In genomic region chr11:45662665-45663485, GRCh38 we compare ENCODE assay signal across 10 cellular contexts. TPM values are rescaled to one million over a fixed set of nuclear protein-coding genes. Genes with fewer than 3 reads are reported as not detected.
DNase-seq lines count a peak whose midpoint lies in the region; FAIRE-seq and TF ChIP-seq lines count a peak whose summit lies in the region.
"Had no signal": no experiment of that assay in that cellular context is flagged by ENCODE, and none has a peak within 500 bp of the region (broad histone marks: within the 10 kb centered on the region; RNA-seq: fewer than 3 reads in every experiment).

No MANE protein-coding gene starts in this region.

- no peak overlapping the region for H3K4me3 Mint-ChIP-seq in activated T-cell treated with anti-CD3 and anti-CD28 coated beads, Interleukin-2, amount 50 U/mL, for 24 hours
- H3K4me3 Mint-ChIP-seq in stimulated activated naive CD8-positive, alpha-beta T cell treated with anti-CD3 and anti-CD28 coated beads, Interleukin-15, Interleukin-2, amounts not matched to agents 100 ng/mL and 50 ng/mL, for 24 hours = peak overlapping the region; percentile 19
- H3K4me3 Mint-ChIP-seq in Caco-2 (ENCODE audit: unreplicated experiment) = no peak overlapping the region
- H3K4me3 Mint-ChIP-seq: T-helper 1 cell treated with Interleukin-12 subunit alpha and Interleukin-12 subunit beta and Interleukin-4 antibody, amounts not matched to agents 30 μg/mL and 1 μg/mL, for 36 hours had no signal

- intact Hi-C loops in Caco-2 (cut with micrococcal nuclease; ENCODE audit: unreplicated experiment) = loop anchor here (1.0 kb wide), 1 partner anchor 20 kb away; no protein-coding TSS in a partner anchor

- BruUV-seq in Caco-2 (replicated peaks; lab: Mats Ljungman, UMichigan) = no TSS peak

- H3K27ac Mint-ChIP-seq in activated T-cell treated with anti-CD3 and anti-CD28 coated beads, Interleukin-2, amount 50 U/mL, for 24 hours = no peak overlapping the region
- peak overlapping the region; percentile 83 for H3K27ac Mint-ChIP-seq in stimulated activated naive CD8-positive, alpha-beta T cell treated with anti-CD3 and anti-CD28 coated beads, Interleukin-15, Interleukin-2, amounts not matched to agents 100 ng/mL and 50 ng/mL, for 24 hours
- no peak overlapping the region for H3K27ac Mint-ChIP-seq in Caco-2 (ENCODE audit: unreplicated experiment)
- H3K27ac Mint-ChIP-seq: T-helper 1 cell treated with Interleukin-12 subunit alpha and Interleukin-12 subunit beta and Interleukin-4 antibody, amounts not matched to agents 30 μg/mL and 1 μg/mL, for 36 hours had no signal

- H3K9me3 ChIP-seq in Caco-2 = no peaks in the 10 kb centered on the region

- peaks cover 19% of the 10 kb centered on the region for H3K27me3 ChIP-seq in Caco-2 (replicated peaks; ENCODE audit: control insufficient read depth, insufficient read depth, low read length)

- H3K27me3 Mint-ChIP-seq in activated T-cell treated with anti-CD3 and anti-CD28 coated beads, Interleukin-2, amount 50 U/mL, for 24 hours = peaks cover 82% of the 10 kb centered on the region
- peaks cover 48% of the 10 kb centered on the region for H3K27me3 Mint-ChIP-seq in stimulated activated naive CD8-positive, alpha-beta T cell treated with anti-CD3 and anti-CD28 coated beads, Interleukin-15, Interleukin-2, amounts not matched to agents 100 ng/mL and 50 ng/mL, for 24 hours
- peaks cover 45% of the 10 kb centered on the region for H3K27me3 Mint-ChIP-seq in Caco-2 (ENCODE audit: insufficient read depth, unreplicated experiment)

- H3K4me1 ChIP-seq in Caco-2 = peaks cover 8% of the 10 kb centered on the region

- POLR2A ChIA-PET in Caco-2 (lab: Charles Lee) = no interaction called here

- no peaks in the 10 kb centered on the region for H3K36me3 ChIP-seq in Caco-2 (ENCODE audit: control insufficient read depth, insufficient read depth, low read length)

- TF ChIP-seq CTCF in Caco-2 (IDR thresholded peaks at IDR 0.05; ENCODE audit: insufficient read depth in 1 of 2, low read depth in 1 of 2, low read length in 1 of 2, severe bottlenecking in 1 of 2, unreplicated experiment in 1 of 2) = no peak

- peaks cover 9% of the 10 kb centered on the region for H3K4me1 Mint-ChIP-seq in activated T-cell treated with anti-CD3 and anti-CD28 coated beads, Interleukin-2, amount 50 U/mL, for 24 hours (ENCODE audit: low read depth)
- peaks cover 20% of the 10 kb centered on the region for H3K4me1 Mint-ChIP-seq in stimulated activated naive CD8-positive, alpha-beta T cell treated with anti-CD3 and anti-CD28 coated beads, Interleukin-15, Interleukin-2, amounts not matched to agents 100 ng/mL and 50 ng/mL, for 24 hours (ENCODE audit: low read depth)
- H3K4me1 Mint-ChIP-seq in Caco-2 (ENCODE audit: low read depth, unreplicated experiment) = no peaks in the 10 kb centered on the region

- CTCF ChIA-PET in Caco-2 (lab: Charles Lee) = no interaction called here

- FAIRE-seq in GM19239 (lab: Jason Lieb, UNC) = no peak

- H3K9me3 Mint-ChIP-seq in activated T-cell treated with anti-CD3 and anti-CD28 coated beads, Interleukin-2, amount 50 U/mL, for 24 hours = no peaks in the 10 kb centered on the region
- H3K9me3 Mint-ChIP-seq in stimulated activated naive CD8-positive, alpha-beta T cell treated with anti-CD3 and anti-CD28 coated beads, Interleukin-15, Interleukin-2, amounts not matched to agents 100 ng/mL and 50 ng/mL, for 24 hours = no peaks in the 10 kb centered on the region
- H3K9me3 Mint-ChIP-seq in Caco-2 (ENCODE audit: unreplicated experiment) = no peaks in the 10 kb centered on the region
- H3K9me3 Mint-ChIP-seq: T-helper 1 cell treated with Interleukin-12 subunit alpha and Interleukin-12 subunit beta and Interleukin-4 antibody, amounts not matched to agents 30 μg/mL and 1 μg/mL, for 36 hours had no signal

- no peak overlapping the region for H3K4me3 ChIP-seq in Caco-2 (ENCODE audit: low read depth, low read length)

- DNase-seq in activated T-cell treated with anti-CD3 and anti-CD28 coated beads, Interleukin-2, amount 50 U/mL, for 48 hours = peak; percentile 35 to 42
- no peak for DNase-seq in activated T-cell treated with anti-CD3 and anti-CD28 coated beads, Interleukin-2, amount 50 U/mL, for 24 hours
- peak; percentile 83 for DNase-seq in RPMI7951 (ENCODE audit: low read depth)
- peak; percentile 87 for DNase-seq in fibroblast of the conjunctiva (ENCODE audit: low read depth)
- no peak for DNase-seq in GM19239 (ENCODE audit: insufficient read length, low spot score)
- DNase-seq in globus pallidus (ENCODE audit: low spot score) = no peak
- DNase-seq in Caco-2 = no peak

- no peaks in the 10 kb centered on the region for H3K36me3 Mint-ChIP-seq in activated T-cell treated with anti-CD3 and anti-CD28 coated beads, Interleukin-2, amount 50 U/mL, for 24 hours (ENCODE audit: low read depth)
- no peaks in the 10 kb centered on the region for H3K36me3 Mint-ChIP-seq in stimulated activated naive CD8-positive, alpha-beta T cell treated with anti-CD3 and anti-CD28 coated beads, Interleukin-15, Interleukin-2, amounts not matched to agents 100 ng/mL and 50 ng/mL, for 24 hours (ENCODE audit: low read depth)
- peaks cover 3% of the 10 kb centered on the region for H3K36me3 Mint-ChIP-seq in Caco-2 (ENCODE audit: insufficient read depth, unreplicated experiment)

RNA-seq across cellular contexts. Expression of gene CHST1, which starts 2.5 kb away (rescaled TPM):
- 0.20 and 0.36 TPM in 2 replicates for total RNA-seq in RPMI7951 (2014; rRNA removed; shearing (Covaris generic))
- not detected in 2 replicates for total RNA-seq in Caco-2 (2022)
- total RNA-seq: mononuclear cell had no signal

Comparison
In these comparisons a context has a peak if more than half of its experiments do, and no peak if none do; other contexts are left out.
1. DNase-seq: peak in activated T-cell treated with anti-CD3 and anti-CD28 coated beads, Interleukin-2, amount 50 U/mL, for 48 hours (2 of 2), RPMI7951 (single experiment) and fibroblast of the conjunctiva (single experiment); none in activated T-cell treated with anti-CD3 and anti-CD28 coated beads, Interleukin-2, amount 50 U/mL, for 24 hours (single experiment), GM19239 (single experiment), globus pallidus (single experiment) and Caco-2 (0 of 2).